In genomic region chr21:41552254-41552653, GRCh38 we compare ENCODE assay signal across 28 cellular contexts. TPM values are rescaled to one million over a fixed set of nuclear protein-coding genes. Genes with fewer than 3 reads are reported as not detected.
"Had no signal": no experiment of that assay in that cellular context is flagged by ENCODE, and none has a peak within 500 bp of the region (broad histone marks: within the 10 kb centered on the region; RNA-seq: fewer than 3 reads in every experiment).

No MANE protein-coding gene starts in this region.

- H3K9me3 ChIP-seq: esophagus squamous epithelium, gastrocnemius medialis, heart right ventricle, left lung, lower lobe of right lung, mucosa of descending colon had no signal

- DNase-seq: dermis blood vessel endothelial cell; dorsolateral prefrontal cortex; effector CD4-positive, alpha-beta T cell; effector memory CD4-positive, alpha-beta T cell; erythroblast; esophagus squamous epithelium; foreskin fibroblast; foreskin melanocyte; gastrocnemius medialis; glutamatergic neuron; head of caudate nucleus; heart right ventricle; hippocampal formation; left cardiac atrium; left lung; left ventricle myocardium superior; lower lobe of right lung; mesenchymal stem cell; mucosa of descending colon; naive B cell had no signal

- H3K4me3 ChIP-seq: coronary artery, dorsolateral prefrontal cortex, esophagus squamous epithelium, gastrocnemius medialis, heart right ventricle, left lung, lower lobe of right lung, mucosa of descending colon had no signal

- H3K36me3 Mint-ChIP-seq: mesothelial cell of epicardium, naive B cell had no signal

- H3K27ac Mint-ChIP-seq: mesothelial cell of epicardium, naive B cell had no signal

- H3K36me3 ChIP-seq: esophagus squamous epithelium, gastrocnemius medialis, heart right ventricle, left lung, lower lobe of right lung had no signal

- H3K4me1 Mint-ChIP-seq: naive B cell had no signal

- ATAC-seq: esophagus mucosa, gastrocnemius medialis, heart right ventricle, left cardiac atrium, left ventricle myocardium superior had no signal

- H3K27ac ChIP-seq: coronary artery, dorsolateral prefrontal cortex, epithelial cell of prostate, esophagus squamous epithelium, gastrocnemius medialis, heart right ventricle, left lung, lower lobe of right lung had no signal

- H3K4me3 Mint-ChIP-seq: mesothelial cell of epicardium, naive B cell had no signal

- H3K27me3 ChIP-seq: gastrocnemius medialis had no signal

- H3K4me1 ChIP-seq: gastrocnemius medialis, left lung, lower lobe of right lung had no signal

RNA-seq across cellular contexts. Expression of gene TMPRSS2, which starts 44.3 kb away (rescaled TPM):
- total RNA-seq: dermis blood vessel endothelial cell, glomerular endothelial cell, heart right ventricle, left cardiac atrium, left ventricle myocardium superior, lung microvascular endothelial cell, myocyte had no signal
- polyA plus RNA-seq: keratinocyte had no signal
